1 cellular context compared by ENCODE assay signal in genomic region chr1:27321813-27322568, GRCh38.
A peak's percentile ranks its signal among the peaks of the same experiment; 100 is the strongest.
TF ChIP-seq lines count a peak whose summit lies in the region.

Gene TMEM222 (plus strand): TSS chr1:27322163. CDS start chr1:27322198, 35 bp downstream.

TF ChIP-seq in K562, 482 proteins besides CTCF, POLR2A, EP300 and RAD21 (continued from another document and continues in another):
- TF ChIP-seq, protein P1, sequence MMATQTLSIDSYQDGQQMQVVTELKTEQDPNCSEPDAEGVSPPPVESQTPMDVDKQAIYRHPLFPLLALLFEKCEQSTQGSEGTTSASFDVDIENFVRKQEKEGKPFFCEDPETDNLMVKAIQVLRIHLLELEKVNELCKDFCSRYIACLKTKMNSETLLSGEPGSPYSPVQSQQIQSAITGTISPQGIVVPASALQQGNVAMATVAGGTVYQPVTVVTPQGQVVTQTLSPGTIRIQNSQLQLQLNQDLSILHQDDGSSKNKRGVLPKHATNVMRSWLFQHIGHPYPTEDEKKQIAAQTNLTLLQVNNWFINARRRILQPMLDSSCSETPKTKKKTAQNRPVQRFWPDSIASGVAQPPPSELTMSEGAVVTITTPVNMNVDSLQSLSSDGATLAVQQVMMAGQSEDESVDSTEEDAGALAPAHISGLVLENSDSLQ (IDR thresholded peaks at IDR 0.05), result peak; percentile 69
- peak; percentile 92 for TF ChIP-seq GATAD2B (IDR thresholded peaks at IDR 0.05; ENCODE audit: borderline replicate concordance)
- TF ChIP-seq, protein P2, sequence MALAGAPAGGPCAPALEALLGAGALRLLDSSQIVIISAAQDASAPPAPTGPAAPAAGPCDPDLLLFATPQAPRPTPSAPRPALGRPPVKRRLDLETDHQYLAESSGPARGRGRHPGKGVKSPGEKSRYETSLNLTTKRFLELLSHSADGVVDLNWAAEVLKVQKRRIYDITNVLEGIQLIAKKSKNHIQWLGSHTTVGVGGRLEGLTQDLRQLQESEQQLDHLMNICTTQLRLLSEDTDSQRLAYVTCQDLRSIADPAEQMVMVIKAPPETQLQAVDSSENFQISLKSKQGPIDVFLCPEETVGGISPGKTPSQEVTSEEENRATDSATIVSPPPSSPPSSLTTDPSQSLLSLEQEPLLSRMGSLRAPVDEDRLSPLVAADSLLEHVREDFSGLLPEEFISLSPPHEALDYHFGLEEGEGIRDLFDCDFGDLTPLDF (CRISPR knock-in tag; IDR thresholded peaks at IDR 0.05), result peak; percentile 92
- TF ChIP-seq, protein P3, sequence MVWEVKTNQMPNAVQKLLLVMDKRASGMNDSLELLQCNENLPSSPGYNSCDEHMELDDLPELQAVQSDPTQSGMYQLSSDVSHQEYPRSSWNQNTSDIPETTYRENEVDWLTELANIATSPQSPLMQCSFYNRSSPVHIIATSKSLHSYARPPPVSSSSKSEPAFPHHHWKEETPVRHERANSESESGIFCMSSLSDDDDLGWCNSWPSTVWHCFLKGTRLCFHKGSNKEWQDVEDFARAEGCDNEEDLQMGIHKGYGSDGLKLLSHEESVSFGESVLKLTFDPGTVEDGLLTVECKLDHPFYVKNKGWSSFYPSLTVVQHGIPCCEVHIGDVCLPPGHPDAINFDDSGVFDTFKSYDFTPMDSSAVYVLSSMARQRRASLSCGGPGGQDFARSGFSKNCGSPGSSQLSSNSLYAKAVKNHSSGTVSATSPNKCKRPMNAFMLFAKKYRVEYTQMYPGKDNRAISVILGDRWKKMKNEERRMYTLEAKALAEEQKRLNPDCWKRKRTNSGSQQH (CRISPR knock-in tag; IDR thresholded peaks at IDR 0.05), result no peak
- TF ChIP-seq NR2C1 (IDR thresholded peaks at IDR 0.05), result peak; percentile 87
- TF ChIP-seq NR2C1 (tag; IDR thresholded peaks at IDR 0.05), result peak; percentile 95
- no peak for TF ChIP-seq SIRT6 (IDR thresholded peaks at IDR 0.05; ENCODE audit: low read depth, low read length)
- no peak; the same call in 1 of the 2 replicates for TF ChIP-seq ZBTB26 (CRISPR knock-in tag; IDR thresholded peaks at IDR 0.05)
- TF ChIP-seq PCBP2 (IDR thresholded peaks at IDR 0.05; ENCODE audit: low read depth, low read length, poor library complexity, severe bottlenecking), result no peak
- TF ChIP-seq, protein P4, sequence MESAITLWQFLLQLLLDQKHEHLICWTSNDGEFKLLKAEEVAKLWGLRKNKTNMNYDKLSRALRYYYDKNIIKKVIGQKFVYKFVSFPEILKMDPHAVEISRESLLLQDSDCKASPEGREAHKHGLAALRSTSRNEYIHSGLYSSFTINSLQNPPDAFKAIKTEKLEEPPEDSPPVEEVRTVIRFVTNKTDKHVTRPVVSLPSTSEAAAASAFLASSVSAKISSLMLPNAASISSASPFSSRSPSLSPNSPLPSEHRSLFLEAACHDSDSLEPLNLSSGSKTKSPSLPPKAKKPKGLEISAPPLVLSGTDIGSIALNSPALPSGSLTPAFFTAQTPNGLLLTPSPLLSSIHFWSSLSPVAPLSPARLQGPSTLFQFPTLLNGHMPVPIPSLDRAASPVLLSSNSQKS (CRISPR knock-in tag; IDR thresholded peaks at IDR 0.05), result no peak
- TF ChIP-seq, protein P5, sequence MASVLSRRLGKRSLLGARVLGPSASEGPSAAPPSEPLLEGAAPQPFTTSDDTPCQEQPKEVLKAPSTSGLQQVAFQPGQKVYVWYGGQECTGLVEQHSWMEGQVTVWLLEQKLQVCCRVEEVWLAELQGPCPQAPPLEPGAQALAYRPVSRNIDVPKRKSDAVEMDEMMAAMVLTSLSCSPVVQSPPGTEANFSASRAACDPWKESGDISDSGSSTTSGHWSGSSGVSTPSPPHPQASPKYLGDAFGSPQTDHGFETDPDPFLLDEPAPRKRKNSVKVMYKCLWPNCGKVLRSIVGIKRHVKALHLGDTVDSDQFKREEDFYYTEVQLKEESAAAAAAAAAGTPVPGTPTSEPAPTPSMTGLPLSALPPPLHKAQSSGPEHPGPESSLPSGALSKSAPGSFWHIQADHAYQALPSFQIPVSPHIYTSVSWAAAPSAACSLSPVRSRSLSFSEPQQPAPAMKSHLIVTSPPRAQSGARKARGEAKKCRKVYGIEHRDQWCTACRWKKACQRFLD (CRISPR knock-in tag; IDR thresholded peaks at IDR 0.05), result peak; percentile 84
- TF ChIP-seq RBM39 (optimal IDR thresholded peaks at IDR 0.05; ENCODE audit: low read depth, low read length), result no peak
- peak; percentile 58 to 60; a peak in 3 of 4 replicates for TF ChIP-seq SIX5 (IDR thresholded peaks at IDR 0.05; ENCODE audit: borderline replicate concordance in 1 of 2, insufficient read depth in 1 of 2, low read depth in 1 of 2, low read length in 2 of 2)
- no peak for TF ChIP-seq MAFG (tag; conservative IDR thresholded peaks at IDR 0.05)
- no peak for TF ChIP-seq ZFP36 (IDR thresholded peaks at IDR 0.05; ENCODE audit: low read depth, low read length, partially characterized antibody)
- no peak for TF ChIP-seq BRF1 (IDR thresholded peaks at IDR 0.05; ENCODE audit: borderline replicate concordance, extremely low read depth, insufficient read length)
- peak; percentile 34 for TF ChIP-seq CHD1 (IDR thresholded peaks at IDR 0.05; ENCODE audit: low read length)
- TF ChIP-seq DNMT1 (IDR thresholded peaks at IDR 0.05), result no peak
- TF ChIP-seq CSDE1 (IDR thresholded peaks at IDR 0.05), result peak in 1 of 2 experiments; percentile 72; a peak in 2 of 4 replicates
- no peak for TF ChIP-seq HNRNPH1 (optimal IDR thresholded peaks at IDR 0.05; ENCODE audit: low read depth, low read length)
- TF ChIP-seq ZBTB49 (CRISPR knock-in tag; IDR thresholded peaks at IDR 0.05; ENCODE audit: borderline replicate concordance), result 0 out of 2 replicates have a peak, but pooled peaks have one; percentile 77
- TF ChIP-seq DACH1 (IDR thresholded peaks at IDR 0.05; ENCODE audit: partially characterized antibody), result peak; percentile 32
- TF ChIP-seq MAFF (IDR thresholded peaks at IDR 0.05; ENCODE audit: low read length), result no peak
- TF ChIP-seq PYGO2 (tag; IDR thresholded peaks at IDR 0.05), result no peak
- TF ChIP-seq MEF2A (IDR thresholded peaks at IDR 0.05; ENCODE audit: control insufficient read depth, low read depth, low read length), result no peak
- TF ChIP-seq, protein P6, sequence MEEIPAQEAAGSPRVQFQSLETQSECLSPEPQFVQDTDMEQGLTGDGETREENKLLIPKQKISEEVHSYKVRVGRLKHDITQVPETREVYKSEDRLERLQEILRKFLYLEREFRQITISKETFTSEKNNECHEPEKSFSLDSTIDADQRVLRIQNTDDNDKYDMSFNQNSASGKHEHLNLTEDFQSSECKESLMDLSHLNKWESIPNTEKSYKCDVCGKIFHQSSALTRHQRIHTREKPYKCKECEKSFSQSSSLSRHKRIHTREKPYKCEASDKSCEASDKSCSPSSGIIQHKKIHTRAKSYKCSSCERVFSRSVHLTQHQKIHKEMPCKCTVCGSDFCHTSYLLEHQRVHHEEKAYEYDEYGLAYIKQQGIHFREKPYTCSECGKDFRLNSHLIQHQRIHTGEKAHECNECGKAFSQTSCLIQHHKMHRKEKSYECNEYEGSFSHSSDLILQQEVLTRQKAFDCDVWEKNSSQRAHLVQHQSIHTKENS (CRISPR knock-in tag; IDR thresholded peaks at IDR 0.05), result no peak
- TF ChIP-seq HLTF (IDR thresholded peaks at IDR 0.05), result no peak
- TF ChIP-seq, protein P7, sequence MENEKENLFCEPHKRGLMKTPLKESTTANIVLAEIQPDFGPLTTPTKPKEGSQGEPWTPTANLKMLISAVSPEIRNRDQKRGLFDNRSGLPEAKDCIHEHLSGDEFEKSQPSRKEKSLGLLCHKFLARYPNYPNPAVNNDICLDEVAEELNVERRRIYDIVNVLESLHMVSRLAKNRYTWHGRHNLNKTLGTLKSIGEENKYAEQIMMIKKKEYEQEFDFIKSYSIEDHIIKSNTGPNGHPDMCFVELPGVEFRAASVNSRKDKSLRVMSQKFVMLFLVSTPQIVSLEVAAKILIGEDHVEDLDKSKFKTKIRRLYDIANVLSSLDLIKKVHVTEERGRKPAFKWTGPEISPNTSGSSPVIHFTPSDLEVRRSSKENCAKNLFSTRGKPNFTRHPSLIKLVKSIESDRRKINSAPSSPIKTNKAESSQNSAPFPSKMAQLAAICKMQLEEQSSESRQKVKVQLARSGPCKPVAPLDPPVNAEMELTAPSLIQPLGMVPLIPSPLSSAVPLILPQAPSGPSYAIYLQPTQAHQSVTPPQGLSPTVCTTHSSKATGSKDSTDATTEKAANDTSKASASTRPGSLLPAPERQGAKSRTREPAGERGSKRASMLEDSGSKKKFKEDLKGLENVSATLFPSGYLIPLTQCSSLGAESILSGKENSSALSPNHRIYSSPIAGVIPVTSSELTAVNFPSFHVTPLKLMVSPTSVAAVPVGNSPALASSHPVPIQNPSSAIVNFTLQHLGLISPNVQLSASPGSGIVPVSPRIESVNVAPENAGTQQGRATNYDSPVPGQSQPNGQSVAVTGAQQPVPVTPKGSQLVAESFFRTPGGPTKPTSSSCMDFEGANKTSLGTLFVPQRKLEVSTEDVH (IDR thresholded peaks at IDR 0.05; ENCODE audit: low read depth, partially characterized antibody), result peak; percentile 97
- TF ChIP-seq STAT5A (IDR thresholded peaks at IDR 0.05; ENCODE audit: borderline replicate concordance, low read length), result no peak
- TF ChIP-seq HDAC8 (tag; IDR thresholded peaks at IDR 0.05), result no peak
- TF ChIP-seq POLR2B (IDR thresholded peaks at IDR 0.05; ENCODE audit: low read depth, partially characterized antibody), result peak; percentile 88
- no peak for TF ChIP-seq ZNF76 (CRISPR knock-in tag; IDR thresholded peaks at IDR 0.05; ENCODE audit: borderline replicate concordance)
- TF ChIP-seq SMAD3 (CRISPR knock-in tag; conservative IDR thresholded peaks at IDR 0.05), result peak; percentile 72; the same call in 1 of the 2 replicates
- TF ChIP-seq ZBTB34 (CRISPR knock-in tag; IDR thresholded peaks at IDR 0.05), result no peak
- no peak for TF ChIP-seq GTF2B (IDR thresholded peaks at IDR 0.05; ENCODE audit: extremely low read depth, insufficient read length)
- TF ChIP-seq ETV5 (CRISPR knock-in tag; IDR thresholded peaks at IDR 0.05; ENCODE audit: low read depth), result peak; percentile 99
- TF ChIP-seq FOS (IDR thresholded peaks at IDR 0.05; ENCODE audit: extremely low read depth, insufficient read length), result no peak
- peak; percentile 88 for TF ChIP-seq CREB3L1 (IDR thresholded peaks at IDR 0.05; ENCODE audit: borderline replicate concordance, low read depth)
- TF ChIP-seq, protein P8, sequence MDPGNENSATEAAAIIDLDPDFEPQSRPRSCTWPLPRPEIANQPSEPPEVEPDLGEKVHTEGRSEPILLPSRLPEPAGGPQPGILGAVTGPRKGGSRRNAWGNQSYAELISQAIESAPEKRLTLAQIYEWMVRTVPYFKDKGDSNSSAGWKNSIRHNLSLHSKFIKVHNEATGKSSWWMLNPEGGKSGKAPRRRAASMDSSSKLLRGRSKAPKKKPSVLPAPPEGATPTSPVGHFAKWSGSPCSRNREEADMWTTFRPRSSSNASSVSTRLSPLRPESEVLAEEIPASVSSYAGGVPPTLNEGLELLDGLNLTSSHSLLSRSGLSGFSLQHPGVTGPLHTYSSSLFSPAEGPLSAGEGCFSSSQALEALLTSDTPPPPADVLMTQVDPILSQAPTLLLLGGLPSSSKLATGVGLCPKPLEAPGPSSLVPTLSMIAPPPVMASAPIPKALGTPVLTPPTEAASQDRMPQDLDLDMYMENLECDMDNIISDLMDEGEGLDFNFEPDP (CRISPR knock-in tag; IDR thresholded peaks at IDR 0.05), result no peak
